Comparison of ENCODE assay signal across 12 cellular contexts in the genomic region with DNA sequence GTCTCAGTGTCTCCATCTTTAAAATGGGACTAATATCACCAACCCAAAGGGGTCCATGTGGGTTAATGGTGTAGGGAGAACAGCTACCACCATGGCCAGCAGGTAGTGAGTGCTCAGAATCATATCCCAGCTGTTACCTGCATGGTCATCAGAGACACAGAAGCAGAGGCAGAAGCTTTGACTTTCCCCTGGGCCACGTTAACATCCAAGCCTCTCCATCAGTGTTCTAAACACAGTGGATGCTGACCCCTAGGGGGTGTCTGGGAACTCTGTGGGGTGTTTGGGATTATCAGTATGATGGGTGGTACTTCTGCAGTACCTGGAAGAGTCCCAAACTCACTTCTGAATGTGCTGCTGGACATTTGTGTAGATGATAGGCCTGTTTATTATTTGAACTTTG.
A peak's percentile ranks its signal among the peaks of the same experiment; 100 is the strongest.
DNase-seq lines count a peak whose midpoint lies in the region; ATAC-seq and TF ChIP-seq lines count a peak whose summit lies in the region.
"Had no signal": no experiment of that assay in that cellular context is flagged by ENCODE, and none has a peak within 500 bp of the region (broad histone marks: within the 10 kb centered on the region; RNA-seq: fewer than 3 reads in every experiment).

No MANE protein-coding gene starts in this region.

- H3K9ac ChIP-seq in MM.1S (ENCODE audit: low read length) (no peak overlapping the region), liver (ENCODE audit: low read depth in 1 of 2, low read length in 2 of 2) (no peak overlapping the region)

- H3K4me3 ChIP-seq in MM.1S (ENCODE audit: low read length) (no peak overlapping the region), liver (ENCODE audit: low read depth in 1 of 3, low read length in 3 of 3) (no peak overlapping the region)

- no peaks in the 10 kb centered on the region for H4K20me1 ChIP-seq in MM.1S (ENCODE audit: insufficient read depth, low read length)

- H3K4me1 ChIP-seq in MM.1S (ENCODE audit: low read length): peaks cover 3% of the 10 kb centered on the region; the same call in 1 of the 2 replicates
- H3K4me1 ChIP-seq in liver (ENCODE audit: control insufficient read depth in 4 of 4, insufficient read depth in 4 of 4, low read length in 3 of 4): no peaks in the 10 kb centered on the region

- no peak overlapping the region for H3K27ac ChIP-seq in MM.1S (ENCODE audit: low read length)
- no peak overlapping the region for H3K27ac ChIP-seq in liver (ENCODE audit: low read depth in 1 of 2, low read length in 2 of 2)
- no peak overlapping the region for H3K27ac ChIP-seq in RWPE1
- H3K27ac ChIP-seq: neutrophil had no signal

- H3K36me3 ChIP-seq in MM.1S (replicated peaks; ENCODE audit: insufficient read depth, low read length): no peaks in the 10 kb centered on the region
- H3K36me3 ChIP-seq in liver (ENCODE audit: control insufficient read depth in 4 of 4, insufficient read depth in 3 of 4, low read depth in 1 of 4, low read length in 3 of 4): no peaks in the 10 kb centered on the region
- H3K36me3 ChIP-seq: neutrophil had no signal

- H3K9me3 ChIP-seq in MM.1S (replicated peaks; ENCODE audit: insufficient read depth, low read length) (no peaks in the 10 kb centered on the region), liver (ENCODE audit: control insufficient read depth in 4 of 4, low read length in 3 of 4) (no peaks in the 10 kb centered on the region)
- H3K9me3 ChIP-seq: neutrophil had no signal

- TF ChIP-seq CTCF in MM.1S (IDR thresholded peaks at IDR 0.05; ENCODE audit: low read length) (0 out of 2 replicates have a peak, but pooled peaks have one; percentile 10), liver (IDR thresholded peaks at IDR 0.05; ENCODE audit: low read depth, low read length, missing input control) (no peak), RWPE1 (conservative IDR thresholded peaks at IDR 0.05; ENCODE audit: low read depth) (no peak)

- peak; percentile 17 to 28 for TF ChIP-seq RAD21 in liver (IDR thresholded peaks at IDR 0.05)

- no peaks in the 10 kb centered on the region for H3F3A ChIP-seq in MM.1S (ENCODE audit: insufficient read depth, low read length)

- no peaks in the 10 kb centered on the region for H3K79me2 ChIP-seq in MM.1S (ENCODE audit: low read length)

- peak; percentile 44 for ATAC-seq in GM21528 (IDR thresholded peaks at IDR 0.05; ENCODE audit: low FRiP score, unreplicated experiment)
- ATAC-seq: stimulated activated memory B cell treated with anti-CD40 and anti-IgM and Interleukin-4, amounts not matched to agents 10 μg/mL and 1 μg/mL and 100 μg/mL, for 72 hours had no signal

- no peak overlapping the region for H2AFZ ChIP-seq in MM.1S (ENCODE audit: low read length)

- peak; percentile 41 for DNase-seq in NCI-H82 (lab: John Stamatoyannopoulos, UW)
- no peak for DNase-seq in NCI-H82 treated with DMSO at 0.1 percent for 48 hours (lab: John Stamatoyannopoulos, UW; ENCODE audit: unreplicated experiment)
- no peak for DNase-seq in MM.1S
- DNase-seq in SIG-M5 treated with dmso at 0.1 percent for 504 hours (lab: John Stamatoyannopoulos, UW; ENCODE audit: unreplicated experiment): no peak
- no peak for DNase-seq in RWPE1 (ENCODE audit: low spot score)
- no peak for DNase-seq in kidney tubule cell (ENCODE audit: low spot score)
- DNase-seq: activated CD4-positive, alpha-beta T cell treated with anti-CD3 and anti-CD28 coated beads, Interleukin-2, amount 50 U/mL, for 4 hours; AML-193 had no signal

- WGBS in liver: 74% methylated on average over 1 of the region's 1 CpG

- H3K4me2 ChIP-seq in MM.1S (ENCODE audit: low read depth, low read length): no peak overlapping the region

- no peaks in the 10 kb centered on the region for H3K27me3 ChIP-seq in MM.1S (replicated peaks; ENCODE audit: insufficient read depth, low read length)
- no peaks in the 10 kb centered on the region for H3K27me3 ChIP-seq in liver (ENCODE audit: control insufficient read depth in 4 of 4, insufficient read depth in 4 of 4, low read length in 3 of 4)
- H3K27me3 ChIP-seq: neutrophil had no signal

- no peaks in the 10 kb centered on the region for H3K9me2 ChIP-seq in MM.1S (replicated peaks; ENCODE audit: insufficient read depth, low read length)

- POLR2A ChIA-PET in RWPE1 (lab: Yijun Ruan, JAX; ENCODE audit: low non-redundant PET): no interaction called here

- CTCF ChIA-PET in RWPE1 (lab: Yijun Ruan, JAX): no interaction called here

TF ChIP-seq in liver, 16 proteins besides CTCF, POLR2A, EP300 and RAD21:
- TF ChIP-seq FOXA2 (IDR thresholded peaks at IDR 0.05) (no peak), SP1 (IDR thresholded peaks at IDR 0.05) (no peak), NR2F2 (IDR thresholded peaks at IDR 0.05) (no peak), TAF1 (conservative IDR thresholded peaks at IDR 0.05) (no peak), HNF4A (conservative IDR thresholded peaks at IDR 0.05) (no peak)
